8 cellular contexts compared by ENCODE assay signal in the genomic region with DNA sequence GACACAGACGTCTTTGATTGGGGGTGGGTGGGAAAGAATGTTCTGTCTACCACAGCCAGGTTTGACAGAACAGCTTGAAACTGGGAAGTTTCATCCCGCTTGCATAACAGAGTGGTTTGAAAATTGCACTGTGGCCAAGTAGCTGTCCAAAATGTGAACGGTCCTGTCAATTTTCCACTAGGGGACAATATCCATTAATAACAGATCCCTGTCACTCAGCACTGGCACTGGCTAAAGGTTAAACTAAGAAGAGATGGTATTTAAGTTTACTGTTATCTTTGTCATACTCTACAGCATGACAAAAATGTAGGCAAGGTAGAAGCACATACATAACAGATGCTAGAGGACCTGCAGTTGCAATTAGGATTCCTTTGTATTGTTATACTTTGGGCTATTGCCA. TPM values are rescaled to one million over a fixed set of nuclear protein-coding genes. Genes with fewer than 3 reads are reported as not detected.
DNase-seq lines count a peak whose midpoint lies in the region; ATAC-seq, FAIRE-seq and TF ChIP-seq lines count a peak whose summit lies in the region.

No MANE protein-coding gene starts in this region.

- no peak overlapping the region for H3K9ac ChIP-seq in keratinocyte (ENCODE audit: control insufficient read depth, extremely low read depth, insufficient read depth, low read length)

- H4K20me1 ChIP-seq in OCI-LY7 (ENCODE audit: insufficient read depth, low read length) (no peaks in the 10 kb centered on the region), keratinocyte (ENCODE audit: control insufficient read depth, extremely low read depth, insufficient read depth, low read length) (no peaks in the 10 kb centered on the region), GM23338 (replicated peaks; ENCODE audit: insufficient read depth) (no peaks in the 10 kb centered on the region)

- peak; percentile 52 for DNase-seq in OCI-LY7 (ENCODE audit: low spot score)
- no peak for DNase-seq in keratinocyte (ENCODE audit: low read depth, low spot score)
- no peak for DNase-seq in activated T-cell treated with anti-CD3 and anti-CD28 coated beads, Interleukin-2, amount 50 U/mL, for 24 hours
- no peak for DNase-seq in GM23338 (ENCODE audit: low spot score)
- DNase-seq in RWPE1 (ENCODE audit: low spot score), result no peak
- DNase-seq in SHP77 (lab: John Stamatoyannopoulos, UW), result no peak

- H3K4me3 ChIP-seq in OCI-LY7 (ENCODE audit: low read depth, low read length, poor library complexity, severe bottlenecking) (no peak overlapping the region), keratinocyte (ENCODE audit: control insufficient read depth in 2 of 3, extremely low read depth in 1 of 3, insufficient read depth in 2 of 3, low read depth in 1 of 3, low read length in 3 of 3) (no peak overlapping the region), GM23338 (no peak overlapping the region)

- TF ChIP-seq CTCF in OCI-LY7 (conservative IDR thresholded peaks at IDR 0.05; ENCODE audit: low read length), result peak; percentile 77
- TF ChIP-seq CTCF in keratinocyte (optimal IDR thresholded peaks at IDR 0.05 in 1 of 3, IDR thresholded peaks at IDR 0.05 in 1 of 3, conservative IDR thresholded peaks at IDR 0.05 in 1 of 3; ENCODE audit: extremely low read depth in 1 of 3, insufficient read depth in 2 of 3, low read length in 3 of 3), result peak in 2 of 3 experiments; percentile 68 to 70
- TF ChIP-seq CTCF in GM23338 (conservative IDR thresholded peaks at IDR 0.05; ENCODE audit: low read depth in 2 of 2), result no peak
- no peak for TF ChIP-seq CTCF in RWPE1 (conservative IDR thresholded peaks at IDR 0.05; ENCODE audit: low read depth)

- H3K27ac ChIP-seq in OCI-LY7 (ENCODE audit: low read depth, low read length, poor library complexity, severe bottlenecking) (no peak overlapping the region), keratinocyte (ENCODE audit: control insufficient read depth, insufficient read depth, low read length) (no peak overlapping the region), GM23338 (ENCODE audit: low read depth) (no peak overlapping the region), RWPE1 (no peak overlapping the region)

- H3K4me1 ChIP-seq in OCI-LY7 (ENCODE audit: insufficient read depth, low read length, poor library complexity, severe bottlenecking), result no peaks in the 10 kb centered on the region
- no peaks in the 10 kb centered on the region for H3K4me1 ChIP-seq in keratinocyte (ENCODE audit: control insufficient read depth, extremely low read depth, insufficient read depth, low read length)
- H3K4me1 ChIP-seq in GM23338 (ENCODE audit: insufficient read depth), result no peaks in the 10 kb centered on the region; the same call in 1 of the 2 replicates

- no peaks in the 10 kb centered on the region for H3K36me3 Mint-ChIP-seq in activated T-cell treated with anti-CD3 and anti-CD28 coated beads, Interleukin-2, amount 50 U/mL, for 24 hours (ENCODE audit: low read depth)
- no peaks in the 10 kb centered on the region for H3K36me3 Mint-ChIP-seq in GM23338 (ENCODE audit: low read depth)

- no peak for FAIRE-seq in keratinocyte (lab: Jason Lieb, UNC)

- peaks cover 13% of the 10 kb centered on the region for H3K27me3 Mint-ChIP-seq in activated T-cell treated with anti-CD3 and anti-CD28 coated beads, Interleukin-2, amount 50 U/mL, for 24 hours
- H3K27me3 Mint-ChIP-seq in GM23338 (ENCODE audit: insufficient read depth, low read depth, poor library complexity), result no peaks in the 10 kb centered on the region

- peaks cover 8% of the 10 kb centered on the region for H3K4me1 Mint-ChIP-seq in activated T-cell treated with anti-CD3 and anti-CD28 coated beads, Interleukin-2, amount 50 U/mL, for 24 hours (ENCODE audit: low read depth)
- H3K4me1 Mint-ChIP-seq in GM23338, result no peaks in the 10 kb centered on the region

- H3K36me3 ChIP-seq in OCI-LY7 (ENCODE audit: insufficient read depth, low read length) (no peaks in the 10 kb centered on the region), keratinocyte (ENCODE audit: control insufficient read depth in 2 of 2, extremely low read depth in 1 of 2, insufficient read depth in 2 of 2, low read length in 2 of 2) (no peaks in the 10 kb centered on the region), GM23338 (ENCODE audit: insufficient read depth) (no peaks in the 10 kb centered on the region)

- H3K9me3 ChIP-seq in OCI-LY7 (ENCODE audit: low read length) (no peaks in the 10 kb centered on the region), keratinocyte (ENCODE audit: control insufficient read depth, low read depth, low read length) (no peaks in the 10 kb centered on the region)

- ATAC-seq in GM18511 (IDR thresholded peaks at IDR 0.05; ENCODE audit: unreplicated experiment), result peak; percentile 88
- peak; percentile 66 for ATAC-seq in HG02970 (IDR thresholded peaks at IDR 0.05; ENCODE audit: low FRiP score, unreplicated experiment)
- ATAC-seq in GM23338, result no peak

- dilution Hi-C loops in keratinocyte (cut with MboI; ENCODE audit: extremely low pct_ligation_motif_present, low sequenced_read_pairs), result no loop called here

- no peak overlapping the region for H3K4me3 Mint-ChIP-seq in activated T-cell treated with anti-CD3 and anti-CD28 coated beads, Interleukin-2, amount 50 U/mL, for 24 hours
- H3K4me3 Mint-ChIP-seq in GM23338, result no peak overlapping the region

- POLR2A ChIA-PET in OCI-LY7 (lab: Charles Lee), result no interaction called here
- POLR2A ChIA-PET in RWPE1 (lab: Yijun Ruan, JAX; ENCODE audit: low non-redundant PET), result no interaction called here

- no peak overlapping the region for H2AFZ ChIP-seq in OCI-LY7 (ENCODE audit: low read length)
- no peak overlapping the region for H2AFZ ChIP-seq in keratinocyte (ENCODE audit: control insufficient read depth, low read length)
- H2AFZ ChIP-seq in GM23338, result no peak overlapping the region

- H3K79me2 ChIP-seq in OCI-LY7 (ENCODE audit: insufficient read depth, low read depth, low read length) (no peaks in the 10 kb centered on the region), keratinocyte (ENCODE audit: control insufficient read depth, insufficient read depth, low read length) (no peaks in the 10 kb centered on the region), GM23338 (replicated peaks; ENCODE audit: insufficient read depth) (no peaks in the 10 kb centered on the region)

- H3K9me2 ChIP-seq in OCI-LY7 (ENCODE audit: insufficient read depth, low read length), result no peaks in the 10 kb centered on the region
- peaks cover 5% of the 10 kb centered on the region for H3K9me2 ChIP-seq in GM23338 (ENCODE audit: insufficient read depth)

- no peak overlapping the region for H3K27ac Mint-ChIP-seq in activated T-cell treated with anti-CD3 and anti-CD28 coated beads, Interleukin-2, amount 50 U/mL, for 24 hours
- no peak overlapping the region for H3K27ac Mint-ChIP-seq in GM23338

- no peaks in the 10 kb centered on the region for H3K9me1 ChIP-seq in keratinocyte (ENCODE audit: control insufficient read depth, extremely low read depth, insufficient read depth, low read length)

- intact Hi-C loops in OCI-LY7 (cut with micrococcal nuclease; ENCODE audit: unreplicated experiment), result loop anchor here (5.0 kb wide), 1 partner anchor 115 kb away; no protein-coding TSS in a partner anchor

- H3K4me2 ChIP-seq in OCI-LY7 (ENCODE audit: low read length) (no peak overlapping the region), keratinocyte (ENCODE audit: control insufficient read depth, extremely low read depth, insufficient read depth, low read depth, low read length) (no peak overlapping the region), GM23338 (no peak overlapping the region)

- H3K9me3 Mint-ChIP-seq in activated T-cell treated with anti-CD3 and anti-CD28 coated beads, Interleukin-2, amount 50 U/mL, for 24 hours, result no peaks in the 10 kb centered on the region
- H3K9me3 Mint-ChIP-seq in GM23338, result no peaks in the 10 kb centered on the region

- no TSS peak for BruUV-seq in OCI-LY7 (replicated peaks; lab: Mats Ljungman, UMichigan)

- H3F3A ChIP-seq in GM23338 (replicated peaks; ENCODE audit: low read depth), result no peaks in the 10 kb centered on the region

- H3K27me3 ChIP-seq in keratinocyte (ENCODE audit: control insufficient read depth, extremely low read depth, insufficient read depth, low read length) (no peaks in the 10 kb centered on the region), GM23338 (ENCODE audit: insufficient read depth) (no peaks in the 10 kb centered on the region)

- CTCF ChIA-PET in OCI-LY7 (lab: Charles Lee; ENCODE audit: unreplicated experiment), result no interaction called here
- CTCF ChIA-PET in RWPE1 (lab: Yijun Ruan, JAX), result interaction anchor here (0.7 kb wide), 1 partner anchor 28 kb away, joined by 3 read pairs; no protein-coding TSS in a partner anchor

RNA-seq across cellular contexts. Expression of a gene that starts 55.6 kb away (rescaled TPM):
- not detected in 2 replicates for total RNA-seq in OCI-LY7 (2014; rRNA removed; shearing (Covaris generic))
- not detected in 2 replicates for total RNA-seq in OCI-LY7 (2022)
- polyA plus RNA-seq in keratinocyte (not detected in 3 replicates), GM23338 (2016; fragmentation: Nextera tagmentation; extraction: Ambion mirVana) (0.11 and 0.24 TPM in 2 replicates)
- polyA plus RNA-seq in keratinocyte (2011; ENCODE audit: low read depth), result not detected
- not detected in 2 replicates for polyA plus RNA-seq in keratinocyte (2011; cell fraction: cytosol; rRNA removed)
- polyA plus RNA-seq in keratinocyte (2011; cell fraction: nucleus; rRNA removed), result not detected in 2 replicates
- polyA plus RNA-seq in keratinocyte (2012; ENCODE audit: low replicate concordance), result not detected in 2 replicates
- polyA minus RNA-seq in keratinocyte, result not detected in 3 replicates
- polyA minus RNA-seq in keratinocyte (2011; cell fraction: cytosol; rRNA and poly(A)+ RNA removed), result not detected
- polyA minus RNA-seq in keratinocyte (2011; cell fraction: nucleus; rRNA and poly(A)+ RNA removed), result not detected in 2 replicates
- total RNA-seq in GM23338 (2014; rRNA removed; shearing (Covaris generic)), result not detected in 2 replicates

Comparison
In these comparisons a context has a peak if more than half of its experiments do, and no peak if none do; other contexts are left out.
1. CTCF ChIP-seq: peak in OCI-LY7 (single experiment) and keratinocyte (2 of 3); none in GM23338 (0 of 2) and RWPE1 (single experiment).